Comparison of ENCODE assay signal across 8 cellular contexts in genomic region chr18:48950536-48951447, GRCh38. TPM values are rescaled to one million over a fixed set of nuclear protein-coding genes. Genes with fewer than 3 reads are reported as not detected.
DNase-seq lines count a peak whose midpoint lies in the region; ATAC-seq and TF ChIP-seq lines count a peak whose summit lies in the region.

TSS of gene SMAD7 (minus strand) at chr18:48950965. CDS start at chr18:48950424, 541 bp downstream.

- intact Hi-C loops in mammary epithelial cell (cut with micrococcal nuclease) (loop anchor here (1.0 kb wide), 1 partner anchor 288 kb away; no protein-coding TSS in a partner anchor), left lung (cut with DNase I) (no loop called here)

- dilution Hi-C loops in mammary epithelial cell (cut with HindIII; ENCODE audit: low sequenced_read_pairs), result no loop called here

- TF ChIP-seq CTCF in GM10266 (IDR thresholded peaks at IDR 0.05; ENCODE audit: control insufficient read depth, insufficient read depth, low read depth, missing control alignments), result no peak
- TF ChIP-seq CTCF in mammary epithelial cell (conservative IDR thresholded peaks at IDR 0.05 in 1 of 2, IDR thresholded peaks at IDR 0.05 in 1 of 2; ENCODE audit: extremely low read depth in 1 of 2, insufficient read depth in 1 of 2, low read depth in 1 of 2, low read length in 2 of 2), result no peak
- TF ChIP-seq CTCF in left lung (IDR thresholded peaks at IDR 0.05), result no peak
- no peak for TF ChIP-seq CTCF in suprapubic skin (IDR thresholded peaks at IDR 0.05)

- peak within 1 kb of the TSS; percentile 65 for H3K27ac ChIP-seq in mammary epithelial cell (ENCODE audit: insufficient read depth, low read depth, low read length)
- H3K27ac ChIP-seq in left lung, result peak within 1 kb of the TSS; percentile 97 to 99
- peak within 1 kb of the TSS; percentile 95 for H3K27ac ChIP-seq in suprapubic skin

- in situ Hi-C loops in mammary epithelial cell (cut with MboI; ENCODE audit: low sequenced_read_pairs in 2 of 2), result loop anchor here in 1 of 2 donors (10.0 kb wide), 1 partner anchor 94 kb away; no protein-coding TSS in a partner anchor

- H3K4me3 ChIP-seq in mammary epithelial cell (replicated peaks in 1 of 3; ENCODE audit: insufficient read depth in 1 of 3, low read depth in 2 of 3, low read length in 3 of 3) (peak within 1 kb of the TSS; percentile 65 to 91 (median 91)), left lung (peak within 1 kb of the TSS; percentile 85 to 89), suprapubic skin (peak within 1 kb of the TSS; percentile 92)

- H3K4me1 ChIP-seq in mammary epithelial cell (ENCODE audit: insufficient read depth, low read length) (peaks cover 47% of the 10 kb centered on the region), left lung (peaks cover 27 to 50% of the 10 kb centered on the region in 2 donors), suprapubic skin (peaks cover 57% of the 10 kb centered on the region)

- H3K36me3 ChIP-seq in mammary epithelial cell (ENCODE audit: insufficient read depth, low read length), result no peaks in the 10 kb centered on the region
- H3K36me3 ChIP-seq in left lung, result peaks cover 0 to 15% of the 10 kb centered on the region in 2 donors
- H3K36me3 ChIP-seq in suprapubic skin, result no peaks in the 10 kb centered on the region

- peak within 1 kb of the TSS; percentile 91 for H3K9ac ChIP-seq in mammary epithelial cell (ENCODE audit: insufficient read depth, low read length)

- WGBS in mammary epithelial cell (ENCODE audit: low coverage, missing lambda C conversion rate), result 4% methylated on average over 20 of the region's 71 CpGs
- WGBS in suprapubic skin, result under 1% methylated on average over 32 of the region's 71 CpGs

- peak within 1 kb of the TSS; percentile 40 for H2AFZ ChIP-seq in mammary epithelial cell (ENCODE audit: low read depth, low read length)

- DNase-seq in GM10266 (ENCODE audit: extremely low spot score), result peak; percentile 74
- peak; percentile 71 for DNase-seq in NCI-H146 (lab: John Stamatoyannopoulos, UW)
- no peak for DNase-seq in mammary epithelial cell
- peak in 1 of 2 donors; percentile 87 for DNase-seq in left lung
- no peak for DNase-seq in suprapubic skin (ENCODE audit: low spot score in 2 of 2)
- no peak for DNase-seq in iPS-NIHi11 (ENCODE audit: low spot score)
- no peak for DNase-seq in dedifferentiated amniotic fluid mesenchymal stem cell (ENCODE audit: extremely low spot score)

- TF ChIP-seq POLR2A in suprapubic skin (IDR thresholded peaks at IDR 0.05), result no peak

- CTCF ChIA-PET in mammary epithelial cell (lab: Charles Lee; ENCODE audit: low non-redundant PET), result no interaction called here

- H3K4me2 ChIP-seq in mammary epithelial cell (ENCODE audit: insufficient read depth, low read depth, low read length), result peak within 1 kb of the TSS; percentile 92

- no peaks in the 10 kb centered on the region for H4K20me1 ChIP-seq in mammary epithelial cell (ENCODE audit: insufficient read depth, low read length)

- peaks cover 59% of the 10 kb centered on the region for H3K79me2 ChIP-seq in mammary epithelial cell (ENCODE audit: insufficient read depth, low read length)

- no peaks in the 10 kb centered on the region for H3K27me3 ChIP-seq in mammary epithelial cell (ENCODE audit: insufficient read depth, low read length)
- H3K27me3 ChIP-seq in left lung, result no peaks in the 10 kb centered on the region
- H3K27me3 ChIP-seq in suprapubic skin, result no peaks in the 10 kb centered on the region

- ATAC-seq in left lung, result no peak
- ATAC-seq in GM21447 (IDR thresholded peaks at IDR 0.05; ENCODE audit: unreplicated experiment), result no peak

- BruUV-seq in mammary epithelial cell (replicated peaks; lab: Mats Ljungman, UMichigan), result TSS peak; percentile 25

- no peak for TF ChIP-seq EP300 in suprapubic skin (IDR thresholded peaks at IDR 0.05)

- H3K9me3 ChIP-seq in mammary epithelial cell (replicated peaks; ENCODE audit: insufficient read depth, low read length) (no peaks in the 10 kb centered on the region), left lung (no peaks in the 10 kb centered on the region), suprapubic skin (no peaks in the 10 kb centered on the region)

RNA-seq across cellular contexts. Expression of gene SMAD7, which starts in this region (rescaled TPM):
- 10 to 100 TPM; 15.7 to 20.0 TPM for total RNA-seq in mammary epithelial cell
- polyA plus RNA-seq in mammary epithelial cell, result 8.2 TPM
- 53.8 TPM for polyA minus RNA-seq in mammary epithelial cell
- 10 to 100 TPM; 43.3 to 46.3 TPM for total RNA-seq in left lung
- total RNA-seq in suprapubic skin, result 10 to 100 TPM; 19.7 to 41.6 (median 27.8) TPM

Comparison
In these comparisons a context has a peak if more than half of its experiments do, and no peak if none do; other contexts are left out.
1. DNase-seq: peak in GM10266 (single experiment) and NCI-H146 (single experiment); none in mammary epithelial cell (single experiment), suprapubic skin (0 of 2), iPS-NIHi11 (single experiment) and dedifferentiated amniotic fluid mesenchymal stem cell (single experiment).
2. Peak in every context shown above with its lines, with median percentiles within 50 percentile points of each other: H3K27ac ChIP-seq and H3K4me3 ChIP-seq.